ENCODE assay signal across 1 cellular context in the genomic region with DNA sequence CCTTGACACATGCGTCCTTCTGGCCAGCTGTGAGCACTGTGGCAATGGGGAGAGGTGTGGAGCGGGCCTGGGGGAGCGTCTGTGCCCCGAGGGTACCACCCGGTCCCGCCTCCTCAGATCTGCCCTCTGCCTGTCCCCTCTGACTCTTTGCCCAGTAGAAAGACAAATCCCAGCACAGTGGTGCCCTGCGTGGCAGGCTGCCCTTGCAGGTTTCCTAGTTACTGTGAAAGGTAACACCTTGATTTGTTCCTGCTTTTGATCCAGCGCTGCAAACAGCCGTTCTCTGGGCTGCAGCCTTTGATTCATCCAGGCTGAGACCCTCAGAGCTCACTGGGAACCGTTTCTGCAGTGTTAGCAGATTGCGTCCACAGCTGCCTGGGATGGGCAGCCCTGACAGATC.
TF ChIP-seq lines count a peak whose summit lies in the region.

No MANE protein-coding gene starts in this region.

TF ChIP-seq in GM23338, 12 proteins besides CTCF, POLR2A, EP300 and RAD21 (continued from another document):
- no peak for TF ChIP-seq EZH2 (IDR thresholded peaks at IDR 0.05; ENCODE audit: low read depth, unreplicated experiment)
- TF ChIP-seq CREB1 (CRISPR knock-in tag; IDR thresholded peaks at IDR 0.05; ENCODE audit: low read depth) = no peak
- TF ChIP-seq POLR2AphosphoS5 (IDR thresholded peaks at IDR 0.05; ENCODE audit: low read depth) = no peak
- TF ChIP-seq, protein P1, sequence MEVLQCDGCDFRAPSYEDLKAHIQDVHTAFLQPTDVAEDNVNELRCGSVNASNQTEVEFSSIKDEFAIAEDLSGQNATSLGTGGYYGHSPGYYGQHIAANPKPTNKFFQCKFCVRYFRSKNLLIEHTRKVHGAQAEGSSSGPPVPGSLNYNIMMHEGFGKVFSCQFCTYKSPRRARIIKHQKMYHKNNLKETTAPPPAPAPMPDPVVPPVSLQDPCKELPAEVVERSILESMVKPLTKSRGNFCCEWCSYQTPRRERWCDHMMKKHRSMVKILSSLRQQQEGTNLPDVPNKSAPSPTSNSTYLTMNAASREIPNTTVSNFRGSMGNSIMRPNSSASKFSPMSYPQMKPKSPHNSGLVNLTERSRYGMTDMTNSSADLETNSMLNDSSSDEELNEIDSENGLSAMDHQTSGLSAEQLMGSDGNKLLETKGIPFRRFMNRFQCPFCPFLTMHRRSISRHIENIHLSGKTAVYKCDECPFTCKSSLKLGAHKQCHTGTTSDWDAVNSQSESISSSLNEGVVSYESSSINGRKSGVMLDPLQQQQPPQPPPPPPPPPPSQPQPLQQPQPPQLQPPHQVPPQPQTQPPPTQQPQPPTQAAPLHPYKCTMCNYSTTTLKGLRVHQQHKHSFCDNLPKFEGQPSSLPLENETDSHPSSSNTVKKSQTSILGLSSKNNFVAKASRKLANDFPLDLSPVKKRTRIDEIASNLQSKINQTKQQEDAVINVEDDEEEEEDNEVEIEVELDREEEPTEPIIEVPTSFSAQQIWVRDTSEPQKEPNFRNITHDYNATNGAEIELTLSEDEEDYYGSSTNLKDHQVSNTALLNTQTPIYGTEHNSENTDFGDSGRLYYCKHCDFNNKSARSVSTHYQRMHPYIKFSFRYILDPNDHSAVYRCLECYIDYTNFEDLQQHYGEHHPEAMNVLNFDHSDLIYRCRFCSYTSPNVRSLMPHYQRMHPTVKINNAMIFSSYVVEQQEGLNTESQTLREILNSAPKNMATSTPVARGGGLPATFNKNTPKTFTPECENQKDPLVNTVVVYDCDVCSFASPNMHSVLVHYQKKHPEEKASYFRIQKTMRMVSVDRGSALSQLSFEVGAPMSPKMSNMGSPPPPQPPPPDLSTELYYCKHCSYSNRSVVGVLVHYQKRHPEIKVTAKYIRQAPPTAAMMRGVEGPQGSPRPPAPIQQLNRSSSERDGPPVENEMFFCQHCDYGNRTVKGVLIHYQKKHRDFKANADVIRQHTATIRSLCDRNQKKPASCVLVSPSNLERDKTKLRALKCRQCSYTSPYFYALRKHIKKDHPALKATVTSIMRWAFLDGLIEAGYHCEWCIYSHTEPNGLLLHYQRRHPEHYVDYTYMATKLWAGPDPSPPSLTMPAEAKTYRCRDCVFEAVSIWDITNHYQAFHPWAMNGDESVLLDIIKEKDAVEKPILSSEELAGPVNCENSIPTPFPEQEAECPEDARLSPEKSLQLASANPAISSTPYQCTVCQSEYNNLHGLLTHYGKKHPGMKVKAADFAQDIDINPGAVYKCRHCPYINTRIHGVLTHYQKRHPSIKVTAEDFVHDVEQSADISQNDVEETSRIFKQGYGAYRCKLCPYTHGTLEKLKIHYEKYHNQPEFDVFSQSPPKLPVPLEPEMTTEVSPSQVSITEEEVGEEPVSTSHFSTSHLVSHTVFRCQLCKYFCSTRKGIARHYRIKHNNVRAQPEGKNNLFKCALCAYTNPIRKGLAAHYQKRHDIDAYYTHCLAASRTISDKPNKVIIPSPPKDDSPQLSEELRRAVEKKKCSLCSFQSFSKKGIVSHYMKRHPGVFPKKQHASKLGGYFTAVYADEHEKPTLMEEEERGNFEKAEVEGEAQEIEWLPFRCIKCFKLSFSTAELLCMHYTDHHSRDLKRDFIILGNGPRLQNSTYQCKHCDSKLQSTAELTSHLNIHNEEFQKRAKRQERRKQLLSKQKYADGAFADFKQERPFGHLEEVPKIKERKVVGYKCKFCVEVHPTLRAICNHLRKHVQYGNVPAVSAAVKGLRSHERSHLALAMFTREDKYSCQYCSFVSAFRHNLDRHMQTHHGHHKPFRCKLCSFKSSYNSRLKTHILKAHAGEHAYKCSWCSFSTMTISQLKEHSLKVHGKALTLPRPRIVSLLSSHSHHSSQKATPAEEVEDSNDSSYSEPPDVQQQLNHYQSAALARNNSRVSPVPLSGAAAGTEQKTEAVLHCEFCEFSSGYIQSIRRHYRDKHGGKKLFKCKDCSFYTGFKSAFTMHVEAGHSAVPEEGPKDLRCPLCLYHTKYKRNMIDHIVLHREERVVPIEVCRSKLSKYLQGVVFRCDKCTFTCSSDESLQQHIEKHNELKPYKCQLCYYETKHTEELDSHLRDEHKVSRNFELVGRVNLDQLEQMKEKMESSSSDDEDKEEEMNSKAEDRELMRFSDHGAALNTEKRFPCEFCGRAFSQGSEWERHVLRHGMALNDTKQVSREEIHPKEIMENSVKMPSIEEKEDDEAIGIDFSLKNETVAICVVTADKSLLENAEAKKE (CRISPR knock-in tag; IDR thresholded peaks at IDR 0.05) = no peak
- TF ChIP-seq EZH2phosphoT487 (IDR thresholded peaks at IDR 0.05; ENCODE audit: unreplicated experiment) = no peak
- no peak for TF ChIP-seq STAT1 (IDR thresholded peaks at IDR 0.05; ENCODE audit: unreplicated experiment)
- no peak for TF ChIP-seq ZNF331 (CRISPR knock-in tag; IDR thresholded peaks at IDR 0.05; ENCODE audit: low read depth)
- no peak for TF ChIP-seq ZNF114 (CRISPR knock-in tag; IDR thresholded peaks at IDR 0.05)
- TF ChIP-seq NANOG (IDR thresholded peaks at IDR 0.05; ENCODE audit: borderline replicate concordance) = no peak
- TF ChIP-seq, protein P2, sequence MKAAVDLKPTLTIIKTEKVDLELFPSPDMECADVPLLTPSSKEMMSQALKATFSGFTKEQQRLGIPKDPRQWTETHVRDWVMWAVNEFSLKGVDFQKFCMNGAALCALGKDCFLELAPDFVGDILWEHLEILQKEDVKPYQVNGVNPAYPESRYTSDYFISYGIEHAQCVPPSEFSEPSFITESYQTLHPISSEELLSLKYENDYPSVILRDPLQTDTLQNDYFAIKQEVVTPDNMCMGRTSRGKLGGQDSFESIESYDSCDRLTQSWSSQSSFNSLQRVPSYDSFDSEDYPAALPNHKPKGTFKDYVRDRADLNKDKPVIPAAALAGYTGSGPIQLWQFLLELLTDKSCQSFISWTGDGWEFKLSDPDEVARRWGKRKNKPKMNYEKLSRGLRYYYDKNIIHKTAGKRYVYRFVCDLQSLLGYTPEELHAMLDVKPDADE (IDR thresholded peaks at IDR 0.05) = no peak
TF ChIP-seq in GM23338: peak in this region for 0.
